In the genomic region with DNA sequence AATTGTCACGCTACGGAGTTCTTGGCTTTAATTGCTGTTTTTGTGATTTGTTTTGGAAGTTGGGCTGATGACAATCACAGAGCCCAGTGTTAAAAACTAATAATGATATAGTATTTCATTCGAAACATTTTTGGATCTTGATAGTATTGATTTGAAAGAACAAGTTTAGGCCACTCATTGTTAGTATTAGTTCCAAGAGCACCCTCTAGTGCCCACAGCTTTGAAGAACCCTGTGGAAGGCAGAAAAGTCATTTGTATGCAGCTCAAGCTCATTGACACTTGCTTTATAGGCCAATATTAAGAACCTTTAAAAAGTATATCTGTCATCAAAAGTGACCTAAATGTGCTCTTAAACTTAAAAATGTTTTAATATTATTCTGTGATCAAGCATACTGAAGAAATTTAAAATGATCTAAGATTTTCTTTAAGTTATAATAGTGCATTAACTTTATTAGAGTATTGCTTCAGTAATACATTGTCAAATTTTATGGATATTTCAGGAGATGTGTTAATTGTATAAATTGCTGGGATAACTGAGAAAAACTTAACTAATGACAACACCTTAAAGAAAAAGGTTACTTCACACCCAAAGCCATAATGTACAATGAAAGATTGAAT, we compare ENCODE assay signal across 8 cellular contexts.
DNase-seq lines count a peak whose midpoint lies in the region; ATAC-seq and TF ChIP-seq lines count a peak whose summit lies in the region.

No MANE protein-coding gene starts in this region.

- TF ChIP-seq RAD21 in liver (IDR thresholded peaks at IDR 0.05), result peak; percentile 69 to 78

- H3K36me3 ChIP-seq in HEK293 (ENCODE audit: control insufficient read depth in 2 of 2, insufficient read depth in 1 of 2, low read length in 2 of 2) (no peaks in the 10 kb centered on the region), brain microvascular endothelial cell (replicated peaks) (no peaks in the 10 kb centered on the region), liver (ENCODE audit: control insufficient read depth in 4 of 4, insufficient read depth in 3 of 4, low read depth in 1 of 4, low read length in 3 of 4) (no peaks in the 10 kb centered on the region)

- H3K27me3 ChIP-seq in brain microvascular endothelial cell (replicated peaks), result no peaks in the 10 kb centered on the region
- peaks cover 0 to 2% (median 0%) of the 10 kb centered on the region in 4 donors for H3K27me3 ChIP-seq in liver (ENCODE audit: control insufficient read depth in 4 of 4, insufficient read depth in 4 of 4, low read length in 3 of 4)

- DNase-seq in DMS53 (lab: John Stamatoyannopoulos, UW) (peak; percentile 83), NCI-H2227 (lab: John Stamatoyannopoulos, UW; ENCODE audit: unreplicated experiment) (peak; percentile 76), brain microvascular endothelial cell (peak; percentile 46)
- DNase-seq in stimulated activated naive CD4-positive, alpha-beta T cell treated with Interleukin-2 at 50 U/mL for 16 hours (lab: John Stamatoyannopoulos, UW), result no peak

- H3K27ac ChIP-seq in HEK293 (ENCODE audit: extremely low read depth, low read depth, low read length) (no peak overlapping the region), brain microvascular endothelial cell (no peak overlapping the region), liver (ENCODE audit: low read depth in 1 of 2, low read length in 2 of 2) (no peak overlapping the region)

- in situ Hi-C loops in brain microvascular endothelial cell (cut with HindIII; ENCODE audit: low pct_ligation_motif_present, low sequenced_read_pairs), result no loop called here

- no peak for TF ChIP-seq CTCF in HEK293 (tag by site-specific recombination; IDR thresholded peaks at IDR 0.05)
- TF ChIP-seq CTCF in brain microvascular endothelial cell (IDR thresholded peaks at IDR 0.05; ENCODE audit: low read depth, low read length, missing control alignments), result peak; percentile 79
- TF ChIP-seq CTCF in liver (IDR thresholded peaks at IDR 0.05; ENCODE audit: low read depth, low read length, missing input control), result peak; percentile 43

- ATAC-seq in HG02571 (IDR thresholded peaks at IDR 0.05; ENCODE audit: unreplicated experiment), result no peak
- no peak for ATAC-seq in HG02763 (IDR thresholded peaks at IDR 0.05; ENCODE audit: unreplicated experiment)

- no peaks in the 10 kb centered on the region for H3K9me3 ChIP-seq in HEK293 (ENCODE audit: control insufficient read depth, insufficient read depth, low read depth, low read length)
- no peaks in the 10 kb centered on the region for H3K9me3 ChIP-seq in liver (ENCODE audit: control insufficient read depth in 4 of 4, low read length in 3 of 4)

- H3K4me3 ChIP-seq in HEK293 (ENCODE audit: low read depth, low read length), result no peak overlapping the region
- no peak overlapping the region for H3K4me3 ChIP-seq in brain microvascular endothelial cell (ENCODE audit: low read depth, low read length)
- no peak overlapping the region for H3K4me3 ChIP-seq in liver (ENCODE audit: low read depth in 1 of 3, low read length in 3 of 3)

- no peak overlapping the region for H3K9ac ChIP-seq in liver (ENCODE audit: low read depth in 1 of 2, low read length in 2 of 2)

- CTCF ChIA-PET in HEK293 (lab: Yijun Ruan, JAX), result interaction anchor here (0.6 to 1.2 kb wide), 6 partner anchors 15 to 1261 kb away, joined by 3 to 5 read pairs (median 4); no protein-coding TSS in a partner anchor

- POLR2A ChIA-PET in HEK293 (lab: Yijun Ruan, JAX), result no interaction called here

- WGBS in liver, result 68% methylated on average over 3 of the region's 3 CpGs

- H3K4me1 ChIP-seq in HEK293 (ENCODE audit: control insufficient read depth, insufficient read depth, low read length) (no peaks in the 10 kb centered on the region), liver (ENCODE audit: control insufficient read depth in 4 of 4, insufficient read depth in 4 of 4, low read length in 3 of 4) (no peaks in the 10 kb centered on the region)

TF ChIP-seq in HEK293, 187 proteins besides CTCF, POLR2A, EP300 and RAD21:
- TF ChIP-seq ZNF501 (tag by site-specific recombination; IDR thresholded peaks at IDR 0.05) (no peak), ZNF654 (tag by site-specific recombination; IDR thresholded peaks at IDR 0.05; ENCODE audit: low read depth) (peak; percentile 67), ZNF677 (tag by site-specific recombination; IDR thresholded peaks at IDR 0.05) (no peak)
TF ChIP-seq in HEK293: peak in this region for 1.

TF ChIP-seq in liver, 16 proteins besides CTCF, POLR2A, EP300 and RAD21:
- TF ChIP-seq TAF1 (conservative IDR thresholded peaks at IDR 0.05) (no peak), RXRA (IDR thresholded peaks at IDR 0.05) (no peak), HNF4A (conservative IDR thresholded peaks at IDR 0.05) (no peak), REST (IDR thresholded peaks at IDR 0.05) (no peak), EGR1 (IDR thresholded peaks at IDR 0.05; ENCODE audit: low read depth in 2 of 2) (no peak), GABPA (IDR thresholded peaks at IDR 0.05 in 1 of 2, conservative IDR thresholded peaks at IDR 0.05 in 1 of 2) (no peak), HNF4G (IDR thresholded peaks at IDR 0.05) (no peak), FOXA1 (IDR thresholded peaks at IDR 0.05) (no peak), YY1 (IDR thresholded peaks at IDR 0.05) (no peak), FOXA2 (IDR thresholded peaks at IDR 0.05) (no peak), NR2F2 (IDR thresholded peaks at IDR 0.05) (no peak), SP1 (IDR thresholded peaks at IDR 0.05) (no peak), JUND (IDR thresholded peaks at IDR 0.05) (no peak), ZBTB33 (IDR thresholded peaks at IDR 0.05) (no peak)
- TF ChIP-seq, protein P1, sequence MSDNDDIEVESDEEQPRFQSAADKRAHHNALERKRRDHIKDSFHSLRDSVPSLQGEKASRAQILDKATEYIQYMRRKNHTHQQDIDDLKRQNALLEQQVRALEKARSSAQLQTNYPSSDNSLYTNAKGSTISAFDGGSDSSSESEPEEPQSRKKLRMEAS (IDR thresholded peaks at IDR 0.05), result no peak
- TF ChIP-seq, protein P2, sequence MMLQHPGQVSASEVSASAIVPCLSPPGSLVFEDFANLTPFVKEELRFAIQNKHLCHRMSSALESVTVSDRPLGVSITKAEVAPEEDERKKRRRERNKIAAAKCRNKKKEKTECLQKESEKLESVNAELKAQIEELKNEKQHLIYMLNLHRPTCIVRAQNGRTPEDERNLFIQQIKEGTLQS (IDR thresholded peaks at IDR 0.05), result no peak
